ENCODE assay signal across 12 cellular contexts in genomic region chr11:75143420-75143731, GRCh38. TPM values are rescaled to one million over a fixed set of nuclear protein-coding genes. Genes with fewer than 3 reads are reported as not detected.
DNase-seq lines count a peak whose midpoint lies in the region; ATAC-seq lines count a peak whose summit lies in the region.
"Had no signal": no experiment of that assay in that cellular context is flagged by ENCODE, and none has a peak within 500 bp of the region (broad histone marks: within the 10 kb centered on the region; RNA-seq: fewer than 3 reads in every experiment).

No MANE protein-coding gene starts in this region.

- H3K36me3 Mint-ChIP-seq in activated naive CD4-positive, alpha-beta T cell treated with anti-CD3 and anti-CD28 coated beads, Interleukin-2, amount 10 ng/mL, durations not matched to agents 7 days and 5 days, result no peaks in the 10 kb centered on the region
- H3K36me3 Mint-ChIP-seq in T-helper 17 cell (ENCODE audit: low read depth), result no peaks in the 10 kb centered on the region

- 30% methylated on average over 6 of the region's 6 CpGs for WGBS in thymus

- H3K36me3 ChIP-seq in thymus (ENCODE audit: control insufficient read depth, insufficient read depth), result no peaks in the 10 kb centered on the region
- H3K36me3 ChIP-seq: gastroesophageal sphincter had no signal

- peaks cover 2% of the 10 kb centered on the region for H3K4me1 ChIP-seq in thymus (ENCODE audit: control insufficient read depth, insufficient read depth, low read length)

- H3K27ac ChIP-seq in epithelial cell of prostate (peak overlapping the region; percentile 23), thymus (ENCODE audit: low read depth) (peak overlapping the region; percentile 53)

- H3K4me3 Mint-ChIP-seq in activated naive CD4-positive, alpha-beta T cell treated with anti-CD3 and anti-CD28 coated beads, Interleukin-2, amount 10 ng/mL, durations not matched to agents 7 days and 5 days, result peak overlapping the region; percentile 27
- peak overlapping the region; percentile 84 for H3K4me3 Mint-ChIP-seq in T-helper 17 cell

- H3K9me3 ChIP-seq in T-helper 17 cell (ENCODE audit: control insufficient read depth, low read length, poor library complexity, severe bottlenecking), result no peaks in the 10 kb centered on the region
- H3K9me3 ChIP-seq in thymus (ENCODE audit: control insufficient read depth), result no peaks in the 10 kb centered on the region
- H3K9me3 ChIP-seq: gastroesophageal sphincter had no signal

- peaks cover 46% of the 10 kb centered on the region for H3K4me1 Mint-ChIP-seq in activated naive CD4-positive, alpha-beta T cell treated with anti-CD3 and anti-CD28 coated beads, Interleukin-2, amount 10 ng/mL, durations not matched to agents 7 days and 5 days
- H3K4me1 Mint-ChIP-seq in T-helper 17 cell, result peaks cover 34% of the 10 kb centered on the region

- no peak overlapping the region for H3K4me3 ChIP-seq in thymus (ENCODE audit: low read length)
- H3K4me3 ChIP-seq: gastroesophageal sphincter had no signal

- H3K27me3 Mint-ChIP-seq in activated naive CD4-positive, alpha-beta T cell treated with anti-CD3 and anti-CD28 coated beads, Interleukin-2, amount 10 ng/mL, durations not matched to agents 7 days and 5 days, result peaks cover 13% of the 10 kb centered on the region
- H3K27me3 Mint-ChIP-seq in T-helper 17 cell, result peaks cover 5% of the 10 kb centered on the region

- no peak for ATAC-seq in T-helper 17 cell
- ATAC-seq in GM18909 (IDR thresholded peaks at IDR 0.05; ENCODE audit: poor library complexity, unreplicated experiment), result no peak

- no peaks in the 10 kb centered on the region for H3K9me3 Mint-ChIP-seq in activated naive CD4-positive, alpha-beta T cell treated with anti-CD3 and anti-CD28 coated beads, Interleukin-2, amount 10 ng/mL, durations not matched to agents 7 days and 5 days

- CTCF ChIA-PET in activated naive CD4-positive, alpha-beta T cell treated with anti-CD3 and anti-CD28 coated beads, Interleukin-2, amount 10 ng/mL, durations not matched to agents 7 days and 5 days (lab: Charles Lee), result interaction anchor here (0.7 to 15.8 kb wide), 18 partner anchors 9 to 294 kb away, joined by 3 to 524 read pairs (median 11); partner anchors contain the start of genes SLCO2B1 and TPBGL

- no peak for DNase-seq in activated naive CD4-positive, alpha-beta T cell treated with anti-CD3 and anti-CD28 coated beads, Interleukin-2, amount 10 ng/mL, durations not matched to agents 7 days and 5 days
- no peak for DNase-seq in activated naive CD4-positive, alpha-beta T cell treated with Interleukin-2 at 50 U/mL for 16 hours
- DNase-seq in T-helper 17 cell (no peak), epithelial cell of prostate (ENCODE audit: low read depth, low spot score) (no peak), NCI-H748 (lab: John Stamatoyannopoulos, UW; ENCODE audit: unreplicated experiment) (no peak), hypothalamus (lab: John Stamatoyannopoulos, UW) (no peak)
- DNase-seq: NCI-H526 treated with DMSO at 0.1 percent for 48 hours had no signal

- H3K27me3 ChIP-seq in thymus (ENCODE audit: control insufficient read depth, insufficient read depth), result no peaks in the 10 kb centered on the region

- peak overlapping the region; percentile 92 for H3K27ac Mint-ChIP-seq in activated naive CD4-positive, alpha-beta T cell treated with anti-CD3 and anti-CD28 coated beads, Interleukin-2, amount 10 ng/mL, durations not matched to agents 7 days and 5 days
- peak overlapping the region; percentile 74 for H3K27ac Mint-ChIP-seq in T-helper 17 cell

RNA-seq across cellular contexts. Expression of gene SLCO2B1, which starts 7.5 kb away (rescaled TPM):
- total RNA-seq in T-helper 17 cell, result not detected
- 14.4 TPM for polyA plus RNA-seq in thymus
- polyA plus RNA-seq: BJ had no signal

RNA-seq across cellular contexts. Expression of gene OR2AT4, which starts 46.7 kb away (rescaled TPM):
- not detected for total RNA-seq in T-helper 17 cell
- under 0.01 TPM for polyA plus RNA-seq in thymus
- total RNA-seq: gastroesophageal sphincter, left ventricle myocardium superior had no signal
- polyA plus RNA-seq: BJ had no signal
